Comparison of ENCODE assay signal across 8 cellular contexts in genomic region chr19:34232566-34233481, GRCh38. TPM values are rescaled to one million over a fixed set of nuclear protein-coding genes. Genes with fewer than 3 reads are reported as not detected.
A peak's percentile ranks its signal among the peaks of the same experiment; 100 is the strongest.
DNase-seq lines count a peak whose midpoint lies in the region; ATAC-seq, FAIRE-seq and TF ChIP-seq lines count a peak whose summit lies in the region.

No MANE protein-coding gene starts in this region.

- TF ChIP-seq EP300 in GM12878 (IDR thresholded peaks at IDR 0.05; ENCODE audit: borderline replicate concordance in 1 of 2, control insufficient read depth in 1 of 2, low read depth in 2 of 2, low read length in 2 of 2), result no peak

- WGBS in GM12878 (ENCODE audit: insufficient coverage, insufficient replicate concordance, low lambda C conversion rate, missing lambda C conversion rate), result 9% methylated on average over 11 of the region's 11 CpGs

- no peak for FAIRE-seq in GM12878 (lab: Jason Lieb, UNC)

- TF ChIP-seq CTCF in A673 (conservative IDR thresholded peaks at IDR 0.05; ENCODE audit: low read depth, low read length), result no peak
- TF ChIP-seq CTCF in NB4 (IDR thresholded peaks at IDR 0.05; ENCODE audit: low read depth, low read length), result no peak
- no peak for TF ChIP-seq CTCF in GM12878 (IDR thresholded peaks at IDR 0.05 in 2 of 3, conservative IDR thresholded peaks at IDR 0.05 in 1 of 3; ENCODE audit: control insufficient read depth in 2 of 3, extremely low read depth in 1 of 3, insufficient read depth in 1 of 3, low read depth in 3 of 3, low read length in 3 of 3)

- BruUV-seq in A673 (replicated peaks; lab: Mats Ljungman, UMichigan), result no TSS peak
- BruUV-seq in GM12878 (replicated peaks; lab: Mats Ljungman, UMichigan), result no TSS peak

- H2AFZ ChIP-seq in GM12878 (ENCODE audit: control insufficient read depth, low read depth, low read length), result no peak overlapping the region

- peak overlapping the region; percentile 43 for H3K27ac ChIP-seq in A673 (ENCODE audit: low read depth, low read length, poor library complexity, severe bottlenecking)
- H3K27ac ChIP-seq in GM12878 (ENCODE audit: control insufficient read depth, insufficient read depth), result peak overlapping the region; percentile 58; the same call in 1 of the 2 replicates

- SMC1A ChIA-PET in GM12878 (lab: Charles Lee; ENCODE audit: uncharacterized antibody, unreplicated experiment), result interaction anchor here (0.7 to 2.3 kb wide), 6 partner anchors 9 to 101 kb away, joined by 3 to 8 read pairs (median 4); no protein-coding TSS in a partner anchor

- H3K27me3 ChIP-seq in A673 (replicated peaks; ENCODE audit: insufficient read depth, low read depth, low read length, poor library complexity) (no peaks in the 10 kb centered on the region), GM12878 (replicated peaks in 1 of 2; ENCODE audit: control insufficient read depth in 2 of 2, insufficient read depth in 2 of 2, low read length in 1 of 2) (no peaks in the 10 kb centered on the region)

- DNase-seq in A673 (ENCODE audit: low spot score), result peak; percentile 25
- peak; percentile 11 for DNase-seq in NB4 (ENCODE audit: low read depth)
- DNase-seq in GM12878 (ENCODE audit: low read depth, low spot score), result no peak
- peak; percentile 94 for DNase-seq in iris pigment epithelial cell (ENCODE audit: low read depth)
- DNase-seq in stimulated activated naive CD8-positive, alpha-beta T cell treated with anti-CD3 and anti-CD28 coated beads, Interleukin-15, Interleukin-2, amounts not matched to agents 100 U/mL and 50 U/mL, for 24 hours, result peak; percentile 34
- no peak for DNase-seq in DMS79 (lab: John Stamatoyannopoulos, UW)
- DNase-seq in effector CD4-positive, alpha-beta T cell, result no peak

- POLR2A ChIA-PET in A673 (lab: Charles Lee; ENCODE audit: low non-redundant PET) (no interaction called here), GM12878 (lab: Charles Lee) (interaction anchor here (0.5 to 2.0 kb wide), 5 partner anchors 10 to 127 kb away, joined by 3 to 6 read pairs (median 5); no protein-coding TSS in a partner anchor)

- peak overlapping the region; percentile 74 for H3K4me2 ChIP-seq in GM12878 (ENCODE audit: control insufficient read depth, insufficient read depth)

- no peaks in the 10 kb centered on the region for H3K4me1 ChIP-seq in A673 (ENCODE audit: insufficient read depth, low read length, poor library complexity, severe bottlenecking)
- H3K4me1 ChIP-seq in GM12878 (ENCODE audit: control insufficient read depth, insufficient read depth, low read length), result peaks cover 16% of the 10 kb centered on the region

- CTCF ChIA-PET in A673 (lab: Charles Lee), result interaction anchor here (0.7 kb wide), 1 partner anchor 13 kb away, joined by 3 read pairs; no protein-coding TSS in a partner anchor
- CTCF ChIA-PET in GM12878 (lab: Yijun Ruan, JAX), result interaction anchor here (0.9 to 2.9 kb wide), 4 partner anchors 9 to 106 kb away, joined by 3 to 20 read pairs (median 3); no protein-coding TSS in a partner anchor

- ATAC-seq in GM18861 (IDR thresholded peaks at IDR 0.05; ENCODE audit: unreplicated experiment) (peak; percentile 61), GM12878 (peak; percentile 86)
- peak; percentile 89 for ATAC-seq in stimulated activated naive CD8-positive, alpha-beta T cell treated with anti-CD3 and anti-CD28 coated beads, Interleukin-15, Interleukin-2, amounts not matched to agents 100 U/mL and 50 U/mL, for 24 hours

- intact Hi-C loops in A673 (cut with micrococcal nuclease; ENCODE audit: unreplicated experiment) (no loop called here), GM12878 (cut with micrococcal nuclease; ENCODE audit: unreplicated experiment) (no loop called here)

- RAD21 ChIA-PET in GM12878 (lab: Charles Lee; ENCODE audit: unreplicated experiment), result interaction anchor here (1.0 kb wide), 1 partner anchor 132 kb away, joined by 3 read pairs; the partner anchor contains the start of gene GPI

- H3K79me2 ChIP-seq in GM12878 (ENCODE audit: control insufficient read depth, insufficient read depth, low read length), result no peaks in the 10 kb centered on the region

- no peak overlapping the region for H3K9ac ChIP-seq in GM12878 (ENCODE audit: control insufficient read depth, insufficient read depth, low read length)

- peak; percentile 6; the same call in 1 of the 2 replicates for TF ChIP-seq RAD21 in GM12878 (IDR thresholded peaks at IDR 0.05; ENCODE audit: insufficient read depth, low read depth, low read length)

- H4K20me1 ChIP-seq in GM12878 (ENCODE audit: control insufficient read depth, insufficient read depth), result no peaks in the 10 kb centered on the region

- H3K4me3 ChIP-seq in A673 (ENCODE audit: low read depth, low read length, poor library complexity, severe bottlenecking) (no peak overlapping the region), NB4 (ENCODE audit: low read depth, low read length) (no peak overlapping the region), GM12878 (no peak overlapping the region; the same call in 1 of the 2 replicates)

- H3K9me3 ChIP-seq in A673 (ENCODE audit: low read depth, low read length, poor library complexity, severe bottlenecking), result no peaks in the 10 kb centered on the region
- H3K9me3 ChIP-seq in GM12878 (replicated peaks; ENCODE audit: control insufficient read depth, insufficient read depth, low read length), result no peaks in the 10 kb centered on the region

- no peak for TF ChIP-seq POLR2A in NB4 (IDR thresholded peaks at IDR 0.05; ENCODE audit: extremely low read depth, insufficient read length)
- TF ChIP-seq POLR2A in GM12878 (IDR thresholded peaks at IDR 0.05; ENCODE audit: low read depth, low read length), result no peak

- H3K36me3 ChIP-seq in A673 (ENCODE audit: insufficient read depth, low read length, poor library complexity, severe bottlenecking), result peaks cover 26% of the 10 kb centered on the region
- peaks cover 0 to 2% of the 10 kb centered on the region in 2 experiments; a peak in 2 of 4 replicates for H3K36me3 ChIP-seq in GM12878 (ENCODE audit: control insufficient read depth in 2 of 2, insufficient read depth in 2 of 2, low read length in 1 of 2)

- in situ Hi-C loops in GM12878 (cut with MboI), result no loop called here

TF ChIP-seq in GM12878, 131 proteins besides CTCF, POLR2A, EP300 and RAD21 (continues in another document):
- TF ChIP-seq JUNB (IDR thresholded peaks at IDR 0.05), result peak; percentile 33; the same call in 1 of the 2 replicates
- 0 out of 4 replicates have a peak, but pooled peaks of 1 of the 2 experiments have one; percentile 12 for TF ChIP-seq ETV6 (conservative IDR thresholded peaks at IDR 0.05 in 1 of 2, IDR thresholded peaks at IDR 0.05 in 1 of 2; ENCODE audit: borderline replicate concordance in 1 of 2, low read depth in 1 of 2)
- TF ChIP-seq NFIC (IDR thresholded peaks at IDR 0.05; ENCODE audit: low read depth, low read length), result peak; percentile 32; the same call in 1 of the 2 replicates
- peak; percentile 62 for TF ChIP-seq BCL3 (IDR thresholded peaks at IDR 0.05; ENCODE audit: borderline replicate concordance, insufficient read depth, low read depth, low read length, poor library complexity, severe bottlenecking)
- TF ChIP-seq IKZF2 (IDR thresholded peaks at IDR 0.05), result peak; percentile 56 to 62
- TF ChIP-seq EED (IDR thresholded peaks at IDR 0.05; ENCODE audit: low read depth), result peak; percentile 76
- TF ChIP-seq ATF7 (IDR thresholded peaks at IDR 0.05; ENCODE audit: low read depth), result 0 out of 2 replicates have a peak, but pooled peaks have one; percentile 12
- TF ChIP-seq RUNX3 (IDR thresholded peaks at IDR 0.05; ENCODE audit: low read length), result peak; percentile 81
- TF ChIP-seq EZH2 (IDR thresholded peaks at IDR 0.05; ENCODE audit: borderline replicate concordance, control insufficient read depth, low read depth, low read length), result no peak

RNA-seq across cellular contexts. Expression of gene GARRE1, which starts 21.5 kb away (rescaled TPM):
- total RNA-seq in A673 (2021), result 21.0 and 22.9 TPM in 2 replicates
- total RNA-seq in GM12878 (2013; cell fraction: nucleolus; rRNA removed), result 28.7 and 30.3 TPM in 2 replicates
- 5.8 and 7.3 TPM in 2 replicates for total RNA-seq in GM12878 (2014; rRNA removed)
- 4.9 and 5.2 TPM in 2 replicates for total RNA-seq in GM12878 (2014; rRNA removed; fragmentation: Illumina TruSeq; extraction: Trizol)
- total RNA-seq in GM12878 (2021), result 6.0 and 9.4 TPM in 2 replicates
- 3.3 TPM for polyA plus RNA-seq in GM12878 (2011; ENCODE audit: low read depth)
- 6.8 and 8.4 TPM in 2 replicates for polyA plus RNA-seq in GM12878 (2011; rRNA removed)
- 5.6 and 7.4 TPM in 2 replicates for polyA plus RNA-seq in GM12878 (2011; cell fraction: cytosol; rRNA removed)
- polyA plus RNA-seq in GM12878 (2011; cell fraction: nucleus; rRNA removed), result 10.1 and 10.5 TPM in 2 replicates
- polyA plus RNA-seq in GM12878 (2012), result 5.5 and 6.8 TPM in 2 replicates
- 4.9 and 5.0 TPM in 2 replicates for polyA plus RNA-seq in GM12878 (2014; fragmentation: Illumina TruSeq; extraction: Trizol)
- 1 to 10 TPM; 1.1 to 2.5 TPM for polyA plus RNA-seq in GM12878 (2014; fragmentation: Nextera tagmentation; extraction: Ambion mirVana)
- polyA plus RNA-seq in GM12878 (2014; rRNA removed), result 6.0 and 6.6 TPM in 2 replicates
- polyA plus RNA-seq in GM12878 (2016; fragmentation: Nextera tagmentation; extraction: Ambion mirVana), result 1 to 10 TPM; 5.0 to 5.1 TPM
- polyA minus RNA-seq in GM12878 (2011; rRNA and poly(A)+ RNA removed), result 6.2 and 7.8 TPM in 2 replicates
- 2.1 and 3.8 TPM in 2 replicates for polyA minus RNA-seq in GM12878 (2011; cell fraction: cytosol; rRNA and poly(A)+ RNA removed)
- 4.4 and 5.6 TPM in 2 replicates for polyA minus RNA-seq in GM12878 (2011; cell fraction: nucleus; rRNA and poly(A)+ RNA removed)

Comparison
In these comparisons a context has a peak if more than half of its experiments do, and no peak if none do; other contexts are left out.
1. DNase-seq: peak in A673 (single experiment), NB4 (single experiment), iris pigment epithelial cell (single experiment) and stimulated activated naive CD8-positive, alpha-beta T cell treated with anti-CD3 and anti-CD28 coated beads, Interleukin-15, Interleukin-2, amounts not matched to agents 100 U/mL and 50 U/mL, for 24 hours (single experiment); none in GM12878 (single experiment), DMS79 (single experiment) and effector CD4-positive, alpha-beta T cell (single experiment).
2. Peak in every context shown above with its lines, with median percentiles within 50 percentile points of each other: ATAC-seq.